23 cellular contexts compared by ENCODE assay signal in the genomic region with DNA sequence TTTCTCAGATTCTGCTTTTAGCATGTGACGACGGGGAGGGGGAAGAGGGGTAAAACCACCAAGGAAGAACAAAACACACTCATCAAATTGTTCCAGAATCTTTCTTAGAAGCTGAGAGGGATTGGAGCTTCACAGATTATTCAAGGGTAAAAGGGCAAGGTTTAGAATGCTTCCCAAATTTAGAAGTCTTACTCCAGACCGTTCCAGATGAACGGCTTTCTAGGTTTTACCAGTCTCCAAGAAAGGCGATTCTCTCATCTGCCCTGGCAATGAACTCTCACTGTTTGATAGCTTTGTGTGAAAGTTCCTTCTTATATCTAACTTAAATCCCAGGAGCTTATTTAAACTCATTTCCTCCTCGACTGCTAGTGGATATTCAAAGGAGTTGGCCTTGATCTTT.
"Had no signal": no experiment of that assay in that cellular context is flagged by ENCODE, and none has a peak within 500 bp of the region (broad histone marks: within the 10 kb centered on the region; RNA-seq: fewer than 3 reads in every experiment).

No MANE protein-coding gene starts in this region.

- H3K27ac ChIP-seq: coronary artery, upper lobe of right lung, VCaP had no signal

- H3K9me3 ChIP-seq: left lung, upper lobe of right lung had no signal

- H3K27ac Mint-ChIP-seq: activated CD4-positive, alpha-beta T cell treated with anti-CD3 and anti-CD28 coated beads, Interleukin-2, amount 10 ng/mL, durations not matched to agents 24 days and 14 days; activated CD8-positive, alpha-beta memory T cell treated with anti-CD3 and anti-CD28 coated beads, Interleukin-2, amount 10 ng/mL, durations not matched to agents 7 days and 5 days; activated CD8-positive, alpha-beta T cell treated with anti-CD3 and anti-CD28 coated beads for 36 hours; activated naive CD4-positive, alpha-beta T cell treated with anti-CD3 and anti-CD28 coated beads, Interleukin-2, amount 10 ng/mL, durations not matched to agents 7 days and 5 days; nephron progenitor cell had no signal

- FAIRE-seq: kidney had no signal

- H3K4me3 Mint-ChIP-seq: activated CD4-positive, alpha-beta T cell treated with anti-CD3 and anti-CD28 coated beads, Interleukin-2, amount 10 ng/mL, durations not matched to agents 24 days and 14 days; activated CD8-positive, alpha-beta memory T cell treated with anti-CD3 and anti-CD28 coated beads, Interleukin-2, amount 10 ng/mL, durations not matched to agents 7 days and 5 days; activated CD8-positive, alpha-beta T cell treated with anti-CD3 and anti-CD28 coated beads for 36 hours; activated naive CD4-positive, alpha-beta T cell treated with anti-CD3 and anti-CD28 coated beads, Interleukin-2, amount 10 ng/mL, durations not matched to agents 7 days and 5 days; nephron progenitor cell had no signal

- H3K9me3 Mint-ChIP-seq: activated CD8-positive, alpha-beta T cell treated with anti-CD3 and anti-CD28 coated beads for 36 hours; nephron progenitor cell had no signal

- ATAC-seq: activated CD4-positive, CD25-positive, alpha-beta regulatory T cell treated with anti-CD3 and anti-CD28 coated beads, Interleukin-2, amount 50 U/mL, for 24 hours; activated CD8-positive, alpha-beta memory T cell treated with anti-CD3 and anti-CD28 coated beads, Interleukin-2, amount 10 ng/mL, durations not matched to agents 7 days and 5 days; activated CD8-positive, alpha-beta T cell treated with anti-CD3 and anti-CD28 coated beads for 36 hours; left lung; sciatic nerve; upper lobe of right lung had no signal

- H3K36me3 Mint-ChIP-seq: activated CD8-positive, alpha-beta memory T cell treated with anti-CD3 and anti-CD28 coated beads, Interleukin-2, amount 10 ng/mL, durations not matched to agents 7 days and 5 days; activated naive CD4-positive, alpha-beta T cell treated with anti-CD3 and anti-CD28 coated beads, Interleukin-2, amount 10 ng/mL, durations not matched to agents 7 days and 5 days had no signal

- H3K27me3 Mint-ChIP-seq: activated CD8-positive, alpha-beta T cell treated with anti-CD3 and anti-CD28 coated beads for 36 hours had no signal

- H3K4me3 ChIP-seq: coronary artery, left lung, lung, smooth muscle cell, upper lobe of right lung had no signal

- DNase-seq: activated CD4-positive, alpha-beta T cell treated with anti-CD3 and anti-CD28 coated beads, Interleukin-2, amount 10 ng/mL, durations not matched to agents 24 days and 14 days; activated CD8-positive, alpha-beta memory T cell treated with anti-CD3 and anti-CD28 coated beads, Interleukin-2, amount 10 ng/mL, durations not matched to agents 7 days and 5 days; activated CD8-positive, alpha-beta T cell treated with anti-CD3 and anti-CD28 coated beads for 36 hours; activated effector memory CD4-positive, alpha-beta T cell treated with anti-CD3 and anti-CD28 coated beads, Interleukin-2, amount 50 U/mL, for 16 hours; activated naive CD4-positive, alpha-beta T cell treated with anti-CD3 and anti-CD28 coated beads, Interleukin-2, amount 10 ng/mL, durations not matched to agents 7 days and 5 days; activated T-cell treated with anti-CD3 and anti-CD28 coated beads for 4 hours; amygdala; kidney; left lung; midbrain; nephron progenitor cell; occipital lobe; stimulated activated CD4-positive, alpha-beta T cell treated with anti-CD3 and anti-CD28 coated beads, Interleukin-15, amount 100 ng/mL, for 24 hours; stimulated activated CD4-positive, alpha-beta T cell treated with anti-CD3 and anti-CD28 coated beads, Interleukin-2, amount 100 ng/mL, for 48 hours; stimulated activated naive CD4-positive, alpha-beta T cell treated with Interleukin-2 at 50 U/mL for 16 hours; T-helper 2 cell; upper lobe of right lung had no signal

- H3K4me2 ChIP-seq: smooth muscle cell had no signal

- H3K27me3 ChIP-seq: left lung, upper lobe of right lung had no signal

- H3K36me3 ChIP-seq: left lung, upper lobe of right lung had no signal
